Comparison of ENCODE assay signal across 26 cellular contexts in genomic region chr5:109170629-109171350, GRCh38.
"Had no signal": no experiment of that assay in that cellular context is flagged by ENCODE, and none has a peak within 500 bp of the region (broad histone marks: within the 10 kb centered on the region; RNA-seq: fewer than 3 reads in every experiment).

No MANE protein-coding gene starts in this region.

- ATAC-seq: activated CD8-positive, alpha-beta memory T cell treated with anti-CD3 and anti-CD28 coated beads, Interleukin-2, amount 10 ng/mL, durations not matched to agents 7 days and 5 days; activated naive CD4-positive, alpha-beta T cell treated with anti-CD3 and anti-CD28 coated beads, Interleukin-2, amount 50 U/mL, for 72 hours; activated naive CD8-positive, alpha-beta T cell treated with anti-CD3 and anti-CD28 coated beads, Interleukin-2, amount 50 U/mL, for 24 hours; body of pancreas had no signal

- H3K9me3 Mint-ChIP-seq: activated B cell treated with CpG ODN at 0.5 μM for 24 hours; activated CD4-positive, alpha-beta T cell treated with anti-CD3 and anti-CD28 coated beads, Interleukin-2, amount 10 ng/mL, durations not matched to agents 24 days and 14 days; activated naive CD8-positive, alpha-beta T cell treated with anti-CD3 and anti-CD28 coated beads, Interleukin-2, amount 50 U/mL, for 24 hours; activated T-helper 1 cell treated with anti-CD3 and anti-CD28 coated beads, Interleukin-12 subunit alpha, Interleukin-12 subunit beta, Interleukin-2, Interleukin-4 antibody, amounts not matched to agents 30 ng/mL and 10 ng/mL and 1 ng/mL, durations not matched to agents 14 hours and 24 hours and 36 hours; T-helper 1 cell treated with Interleukin-12 subunit alpha and Interleukin-12 subunit beta and Interleukin-4 antibody, amounts not matched to agents 30 μg/mL and 1 μg/mL, for 36 hours had no signal

- DNase-seq: activated B cell treated with CpG ODN at 0.5 μM for 24 hours; activated CD4-positive, alpha-beta T cell treated with anti-CD3 and anti-CD28 coated beads for 1 hour; activated CD4-positive, alpha-beta T cell treated with anti-CD3 and anti-CD28 coated beads, Interleukin-2, amount 10 ng/mL, durations not matched to agents 24 days and 14 days; activated CD4-positive, alpha-beta T cell treated with anti-CD3 and anti-CD28 coated beads, Interleukin-2, amount 50 U/mL, for 48 hours; activated CD8-positive, alpha-beta memory T cell treated with anti-CD3 and anti-CD28 coated beads, Interleukin-2, amount 10 ng/mL, durations not matched to agents 7 days and 5 days; activated effector memory CD4-positive, alpha-beta T cell treated with Interleukin-2 at 50 U/mL for 16 hours; activated naive CD4-positive, alpha-beta T cell treated with Interleukin-2 at 50 U/mL for 16 hours; activated naive CD8-positive, alpha-beta T cell treated with anti-CD3 and anti-CD28 coated beads, Interleukin-2, amount 50 U/mL, for 24 hours; activated T-cell treated with anti-CD3 and anti-CD28 coated beads, Interleukin-2, amount 50 U/mL, for 24 hours; amniotic stem cell; body of pancreas; central memory CD4-positive, alpha-beta T cell; MG63; NCI-H1105 treated with DMSO at 0.1 percent for 48 hours; NCI-H1436 treated with DMSO at 0.1 percent for 48 hours; NCI-H187; NCI-H2081; NCI-H446; NCI-H524 treated with DMSO at 0.1 percent for 48 hours; NCI-H774; NK-92 treated with Interleukin-12 subunit alpha and Interleukin-12 subunit beta, amount 100 ng/mL, for 24 hours; Peyer's patch; Right ventricle myocardium superior had no signal

- H3K4me1 Mint-ChIP-seq: activated B cell treated with CpG ODN at 0.5 μM for 24 hours; activated CD4-positive, alpha-beta T cell treated with anti-CD3 and anti-CD28 coated beads, Interleukin-2, amount 10 ng/mL, durations not matched to agents 24 days and 14 days; activated CD8-positive, alpha-beta memory T cell treated with anti-CD3 and anti-CD28 coated beads, Interleukin-2, amount 10 ng/mL, durations not matched to agents 7 days and 5 days; activated naive CD8-positive, alpha-beta T cell treated with anti-CD3 and anti-CD28 coated beads, Interleukin-2, amount 50 U/mL, for 24 hours had no signal

- H3K36me3 Mint-ChIP-seq: activated naive CD4-positive, alpha-beta T cell treated with anti-CD3 and anti-CD28 coated beads, Interleukin-2, amount 50 U/mL, for 72 hours had no signal

- H3K4me3 Mint-ChIP-seq: activated B cell treated with CpG ODN at 0.5 μM for 24 hours; activated CD4-positive, alpha-beta T cell treated with anti-CD3 and anti-CD28 coated beads, Interleukin-2, amount 10 ng/mL, durations not matched to agents 24 days and 14 days; activated CD8-positive, alpha-beta memory T cell treated with anti-CD3 and anti-CD28 coated beads, Interleukin-2, amount 10 ng/mL, durations not matched to agents 7 days and 5 days; activated naive CD8-positive, alpha-beta T cell treated with anti-CD3 and anti-CD28 coated beads, Interleukin-2, amount 50 U/mL, for 24 hours; activated T-cell treated with anti-CD3 and anti-CD28 coated beads, Interleukin-2, amount 50 U/mL, for 24 hours; activated T-helper 1 cell treated with anti-CD3 and anti-CD28 coated beads, Interleukin-12 subunit alpha, Interleukin-12 subunit beta, Interleukin-2, Interleukin-4 antibody, amounts not matched to agents 30 ng/mL and 10 ng/mL and 1 ng/mL, durations not matched to agents 14 hours and 24 hours and 36 hours; T-helper 1 cell treated with Interleukin-12 subunit alpha and Interleukin-12 subunit beta and Interleukin-4 antibody, amounts not matched to agents 30 μg/mL and 1 μg/mL, for 36 hours had no signal

- H3K27ac Mint-ChIP-seq: activated B cell treated with CpG ODN at 0.5 μM for 24 hours; activated CD4-positive, alpha-beta T cell treated with anti-CD3 and anti-CD28 coated beads, Interleukin-2, amount 10 ng/mL, durations not matched to agents 24 days and 14 days; activated CD8-positive, alpha-beta memory T cell treated with anti-CD3 and anti-CD28 coated beads, Interleukin-2, amount 10 ng/mL, durations not matched to agents 7 days and 5 days; activated naive CD4-positive, alpha-beta T cell treated with anti-CD3 and anti-CD28 coated beads, Interleukin-2, amount 50 U/mL, for 72 hours; activated naive CD8-positive, alpha-beta T cell treated with anti-CD3 and anti-CD28 coated beads, Interleukin-2, amount 50 U/mL, for 24 hours; activated T-cell treated with anti-CD3 and anti-CD28 coated beads, Interleukin-2, amount 50 U/mL, for 24 hours; activated T-helper 1 cell treated with anti-CD3 and anti-CD28 coated beads, Interleukin-12 subunit alpha, Interleukin-12 subunit beta, Interleukin-2, Interleukin-4 antibody, amounts not matched to agents 30 ng/mL and 10 ng/mL and 1 ng/mL, durations not matched to agents 14 hours and 24 hours and 36 hours; T-helper 1 cell treated with Interleukin-12 subunit alpha and Interleukin-12 subunit beta and Interleukin-4 antibody, amounts not matched to agents 30 μg/mL and 1 μg/mL, for 36 hours had no signal

- H3K27me3 Mint-ChIP-seq: activated B cell treated with CpG ODN at 0.5 μM for 24 hours; activated CD4-positive, alpha-beta T cell treated with anti-CD3 and anti-CD28 coated beads, Interleukin-2, amount 10 ng/mL, durations not matched to agents 24 days and 14 days; activated CD8-positive, alpha-beta memory T cell treated with anti-CD3 and anti-CD28 coated beads, Interleukin-2, amount 10 ng/mL, durations not matched to agents 7 days and 5 days; activated naive CD8-positive, alpha-beta T cell treated with anti-CD3 and anti-CD28 coated beads, Interleukin-2, amount 50 U/mL, for 24 hours; activated T-cell treated with anti-CD3 and anti-CD28 coated beads, Interleukin-2, amount 50 U/mL, for 24 hours had no signal
